ENCODE assay signal across 10 cellular contexts in the genomic region with DNA sequence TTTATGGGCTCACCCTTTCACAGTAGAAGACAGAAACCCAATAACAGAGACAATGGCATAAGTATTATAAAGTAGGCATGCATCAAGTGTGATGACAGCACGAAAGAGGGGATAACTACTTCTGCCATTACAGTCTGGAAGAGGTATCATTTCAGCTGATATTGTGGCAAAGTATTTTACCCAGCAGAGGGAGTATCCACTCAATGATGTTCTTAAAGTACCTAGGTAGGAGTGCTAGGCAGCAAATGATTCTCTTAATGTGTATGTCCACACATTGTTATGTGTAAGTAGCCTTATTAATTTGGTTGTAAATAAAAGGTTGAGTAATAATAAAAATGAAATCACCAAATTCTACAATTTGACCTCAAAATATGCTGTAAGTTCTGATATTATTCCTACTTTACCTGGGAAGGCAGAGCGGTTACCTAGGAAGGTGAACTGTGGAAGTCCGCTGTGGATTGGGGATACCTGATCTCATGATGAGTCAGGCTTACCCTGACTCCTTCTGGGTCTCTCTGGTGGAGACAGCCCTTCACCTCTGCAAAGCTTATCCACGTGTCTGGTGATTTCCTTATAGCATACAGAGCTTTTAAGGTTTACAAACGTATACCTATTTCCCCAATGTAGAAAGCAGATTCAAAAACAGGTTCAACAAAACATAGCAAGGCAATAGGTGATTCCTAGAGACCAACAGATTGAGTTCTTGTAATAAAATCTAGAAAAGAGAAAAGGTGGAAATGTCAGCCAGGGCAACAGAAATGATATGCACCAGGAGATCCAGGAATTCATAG. TPM values are rescaled to one million over a fixed set of nuclear protein-coding genes. Genes with fewer than 3 reads are reported as not detected.
DNase-seq lines count a peak whose midpoint lies in the region; ATAC-seq, FAIRE-seq and TF ChIP-seq lines count a peak whose summit lies in the region.
"Had no signal": no experiment of that assay in that cellular context is flagged by ENCODE, and none has a peak within 500 bp of the region (broad histone marks: within the 10 kb centered on the region; RNA-seq: fewer than 3 reads in every experiment).

No MANE protein-coding gene starts in this region.

- H3K27ac Mint-ChIP-seq in activated naive CD4-positive, alpha-beta T cell treated with anti-CD3 and anti-CD28 coated beads, Interleukin-2, amount 50 U/mL, for 24 hours, result peak overlapping the region; percentile 68
- no peak overlapping the region for H3K27ac Mint-ChIP-seq in activated naive CD4-positive, alpha-beta T cell treated with anti-CD3 and anti-CD28 coated beads, Interleukin-2, amount 50 U/mL, for 72 hours
- H3K27ac Mint-ChIP-seq: activated CD4-positive, alpha-beta memory T cell treated with anti-CD3 and anti-CD28 coated beads for 36 hours had no signal

- H3K36me3 Mint-ChIP-seq in activated naive CD4-positive, alpha-beta T cell treated with anti-CD3 and anti-CD28 coated beads, Interleukin-2, amount 50 U/mL, for 24 hours, result peaks cover 1% of the 10 kb centered on the region
- H3K36me3 Mint-ChIP-seq in activated naive CD4-positive, alpha-beta T cell treated with anti-CD3 and anti-CD28 coated beads, Interleukin-2, amount 50 U/mL, for 72 hours, result peaks cover 11 to 12% of the 10 kb centered on the region in 2 donors

- dilution Hi-C loops in endothelial cell of umbilical vein (cut with MboI; ENCODE audit: extremely low pct_ligation_motif_present, low sequenced_read_pairs), result no loop called here

- TF ChIP-seq CTCF in endothelial cell of umbilical vein (IDR thresholded peaks at IDR 0.05; ENCODE audit: extremely low read depth in 1 of 2, insufficient read depth in 1 of 2, low read depth in 1 of 2, low read length in 2 of 2) (no peak), transverse colon (IDR thresholded peaks at IDR 0.05) (peak in 4 of 5 experiments; percentile 18 to 41 (median 28)), tibial artery (IDR thresholded peaks at IDR 0.05) (no peak), heart right ventricle (IDR thresholded peaks at IDR 0.05) (peak in 2 of 9 donors; percentile 7 to 31)

- H3K27me3 Mint-ChIP-seq in activated naive CD4-positive, alpha-beta T cell treated with anti-CD3 and anti-CD28 coated beads, Interleukin-2, amount 50 U/mL, for 24 hours, result no peaks in the 10 kb centered on the region
- H3K27me3 Mint-ChIP-seq: activated CD4-positive, alpha-beta memory T cell treated with anti-CD3 and anti-CD28 coated beads for 36 hours had no signal

- H3K4me1 Mint-ChIP-seq in activated naive CD4-positive, alpha-beta T cell treated with anti-CD3 and anti-CD28 coated beads, Interleukin-2, amount 50 U/mL, for 24 hours, result peaks cover 40% of the 10 kb centered on the region

- no peaks in the 10 kb centered on the region for H4K20me1 ChIP-seq in endothelial cell of umbilical vein (replicated peaks; ENCODE audit: control insufficient read depth, extremely low read depth, insufficient read depth, low read length)

- H3K9me3 ChIP-seq in endothelial cell of umbilical vein (replicated peaks; ENCODE audit: control insufficient read depth, insufficient read depth, low read length) (no peaks in the 10 kb centered on the region), transverse colon (no peaks in the 10 kb centered on the region), tibial artery (no peaks in the 10 kb centered on the region), heart right ventricle (no peaks in the 10 kb centered on the region)

- TF ChIP-seq POLR2A in endothelial cell of umbilical vein (IDR thresholded peaks at IDR 0.05; ENCODE audit: low read depth, low read length) (no peak), transverse colon (IDR thresholded peaks at IDR 0.05) (no peak)

- H3K4me2 ChIP-seq in endothelial cell of umbilical vein (ENCODE audit: insufficient read depth, low read length), result no peak overlapping the region

- TF ChIP-seq EP300 in transverse colon (IDR thresholded peaks at IDR 0.05; ENCODE audit: low read depth), result no peak

- H3K79me2 ChIP-seq in endothelial cell of umbilical vein (ENCODE audit: control insufficient read depth, insufficient read depth, low read length), result peaks cover 7% of the 10 kb centered on the region

- FAIRE-seq in endothelial cell of umbilical vein (lab: Jason Lieb, UNC), result no peak

- H3K9me1 ChIP-seq in endothelial cell of umbilical vein (replicated peaks; ENCODE audit: control insufficient read depth, extremely low read depth, insufficient read depth, low read length), result no peaks in the 10 kb centered on the region

- H3K27me3 ChIP-seq in endothelial cell of umbilical vein (ENCODE audit: control insufficient read depth in 2 of 2, insufficient read depth in 2 of 2, low read length in 2 of 2) (peaks cover 0 to 3% of the 10 kb centered on the region in 2 experiments), transverse colon (no peaks in the 10 kb centered on the region), tibial artery (no peaks in the 10 kb centered on the region), heart right ventricle (no peaks in the 10 kb centered on the region)

- H3K4me1 ChIP-seq in endothelial cell of umbilical vein (ENCODE audit: control insufficient read depth, extremely low read depth, insufficient read depth, low read length) (no peaks in the 10 kb centered on the region), transverse colon (peaks cover 3 to 51% (median 25%) of the 10 kb centered on the region in 4 donors), tibial artery (peaks cover 0 to 1% (median 0%) of the 10 kb centered on the region in 4 donors), heart right ventricle (peaks cover 0 to 18% (median 3%) of the 10 kb centered on the region in 9 donors)

- POLR2A ChIA-PET in endothelial cell of umbilical vein (lab: Charles Lee), result no interaction called here

- H3K36me3 ChIP-seq in endothelial cell of umbilical vein (ENCODE audit: control insufficient read depth in 2 of 2, extremely low read depth in 1 of 2, insufficient read depth in 2 of 2, low read length in 2 of 2) (no peaks in the 10 kb centered on the region), transverse colon (no peaks in the 10 kb centered on the region), tibial artery (no peaks in the 10 kb centered on the region), heart right ventricle (no peaks in the 10 kb centered on the region)

- DNase-seq in activated naive CD4-positive, alpha-beta T cell treated with anti-CD3 and anti-CD28 coated beads, Interleukin-2, amount 50 U/mL, for 72 hours (ENCODE audit: low spot score in 2 of 2), result no peak
- DNase-seq in NCI-H526 treated with DMSO at 0.1 percent for 48 hours (lab: John Stamatoyannopoulos, UW) (peak; percentile 20), endothelial cell of umbilical vein (ENCODE audit: low read depth, low spot score) (peak; percentile 12), transverse colon (no peak), tibial artery (no peak), heart right ventricle (no peak), iPS-NIHi11 (ENCODE audit: low spot score) (no peak)
- DNase-seq: activated CD4-positive, alpha-beta memory T cell treated with anti-CD3 and anti-CD28 coated beads for 36 hours; COR-L47 had no signal

- CTCF ChIA-PET in endothelial cell of umbilical vein (lab: Charles Lee), result interaction anchor here (1.0 to 8.2 kb wide), 5 partner anchors 10 to 209 kb away, joined by 3 to 65 read pairs (median 5); no protein-coding TSS in a partner anchor

- H3K4me3 ChIP-seq in endothelial cell of umbilical vein (replicated peaks in 1 of 3; ENCODE audit: insufficient read depth in 1 of 3, low read depth in 1 of 3, low read length in 3 of 3) (no peak overlapping the region), transverse colon (no peak overlapping the region), tibial artery (no peak overlapping the region), heart right ventricle (no peak overlapping the region)

- H3K4me3 Mint-ChIP-seq in activated naive CD4-positive, alpha-beta T cell treated with anti-CD3 and anti-CD28 coated beads, Interleukin-2, amount 50 U/mL, for 24 hours, result no peak overlapping the region
- H3K4me3 Mint-ChIP-seq: activated CD4-positive, alpha-beta memory T cell treated with anti-CD3 and anti-CD28 coated beads for 36 hours had no signal

- no peak for ATAC-seq in activated naive CD4-positive, alpha-beta T cell treated with anti-CD3 and anti-CD28 coated beads, Interleukin-2, amount 50 U/mL, for 72 hours
- no peak for ATAC-seq in heart right ventricle

- no TSS peak for BruUV-seq in endothelial cell of umbilical vein (replicated peaks; lab: Mats Ljungman, UMichigan)

- no peaks in the 10 kb centered on the region for H3K9me3 Mint-ChIP-seq in activated naive CD4-positive, alpha-beta T cell treated with anti-CD3 and anti-CD28 coated beads, Interleukin-2, amount 50 U/mL, for 24 hours
- H3K9me3 Mint-ChIP-seq in activated naive CD4-positive, alpha-beta T cell treated with anti-CD3 and anti-CD28 coated beads, Interleukin-2, amount 50 U/mL, for 72 hours, result no peaks in the 10 kb centered on the region
- H3K9me3 Mint-ChIP-seq: activated CD4-positive, alpha-beta memory T cell treated with anti-CD3 and anti-CD28 coated beads for 36 hours had no signal

- in situ Hi-C loops in transverse colon (cut with MboI; ENCODE audit: low pct_ligation_motif_present in 1 of 4, low pct_unique_long_range_greater_than_20kb in 1 of 4, low sequenced_read_pairs in 3 of 4), result loop anchor here in 2 of 4 donors (25.0 kb wide), 1 partner anchor 241 kb away; no protein-coding TSS in a partner anchor

- H3K27ac ChIP-seq in endothelial cell of umbilical vein (ENCODE audit: insufficient read depth, low read depth, low read length), result no peak overlapping the region
- peak overlapping the region; percentile 93 to 98 (median 96) for H3K27ac ChIP-seq in transverse colon
- H3K27ac ChIP-seq in tibial artery, result no peak overlapping the region
- no peak overlapping the region for H3K27ac ChIP-seq in heart right ventricle

- no peak overlapping the region for H3K9ac ChIP-seq in endothelial cell of umbilical vein (replicated peaks; ENCODE audit: extremely low read depth, insufficient read depth, low read length)

- H2AFZ ChIP-seq in endothelial cell of umbilical vein (ENCODE audit: low read depth, low read length), result no peak overlapping the region

- 48 to 63% methylated on average over 5 of the region's 5 CpGs for WGBS in transverse colon (ENCODE audit: low coverage in 1 of 2), 2 donors
- WGBS in heart right ventricle, 2 donors, result 88 to 90% methylated on average over 5 of the region's 5 CpGs

- intact Hi-C loops in endothelial cell of umbilical vein (cut with micrococcal nuclease), result no loop called here
- intact Hi-C loops in transverse colon (cut with DNase I; ENCODE audit: low total_unique reads), result no loop called here
- intact Hi-C loops in tibial artery (cut with DNase I; ENCODE audit: low total_unique reads), result no loop called here
- intact Hi-C loops in heart right ventricle (cut with DNase I), result loop anchor here in 2 of 10 donors (5.0 kb wide), 1 partner anchor 71 kb away; no protein-coding TSS in a partner anchor

RNA-seq across cellular contexts. Expression of a gene that starts 4.0 kb away (rescaled TPM):
- 10 to 100 TPM; 52.4 to 55.6 TPM for total RNA-seq in activated naive CD4-positive, alpha-beta T cell treated with anti-CD3 and anti-CD28 coated beads, Interleukin-2, amount 50 U/mL, for 72 hours
- total RNA-seq in endothelial cell of umbilical vein (45.2 and 45.7 TPM in 2 replicates), transverse colon (10 to 100 TPM; 34.4 to 77.3 (median 66.5) TPM), heart right ventricle (10 to 100 TPM; 31.8 to 60.4 (median 47.0) TPM)
- polyA plus RNA-seq in endothelial cell of umbilical vein (47.2 and 54.4 TPM in 2 replicates), heart right ventricle (10 to 100 TPM; 38.4 to 59.0 TPM)
- polyA plus RNA-seq in endothelial cell of umbilical vein (2011; cell fraction: cytosol; rRNA removed), result 42.7 and 48.1 TPM in 2 replicates
- polyA plus RNA-seq in endothelial cell of umbilical vein (2011; cell fraction: nucleus; rRNA removed), result 26.5 and 34.5 TPM in 2 replicates
- 46.6 and 49.2 TPM in 2 replicates for polyA plus RNA-seq in endothelial cell of umbilical vein (2012)
- 40.8 and 52.4 TPM in 2 replicates for polyA minus RNA-seq in endothelial cell of umbilical vein
- polyA minus RNA-seq in endothelial cell of umbilical vein (2011; cell fraction: cytosol; rRNA and poly(A)+ RNA removed), result 28.0 TPM
- polyA minus RNA-seq in endothelial cell of umbilical vein (2011; cell fraction: nucleus; rRNA and poly(A)+ RNA removed), result 30.6 and 34.1 TPM in 2 replicates

Comparison
In these comparisons a context has a peak if more than half of its experiments do, and no peak if none do; other contexts are left out.
1. DNase-seq: peak in NCI-H526 treated with DMSO at 0.1 percent for 48 hours (single experiment) and endothelial cell of umbilical vein (single experiment); none in activated naive CD4-positive, alpha-beta T cell treated with anti-CD3 and anti-CD28 coated beads, Interleukin-2, amount 50 U/mL, for 72 hours (0 of 2), transverse colon (single experiment), tibial artery (0 of 2), heart right ventricle (0 of 2) and iPS-NIHi11 (single experiment).
2. H3K27ac ChIP-seq: peak in transverse colon (4 of 4); none in endothelial cell of umbilical vein (single experiment), tibial artery (0 of 2) and heart right ventricle (0 of 10).
3. CTCF ChIP-seq: peak in transverse colon (4 of 5); none in endothelial cell of umbilical vein (0 of 2) and tibial artery (0 of 2).